In the genomic region with DNA sequence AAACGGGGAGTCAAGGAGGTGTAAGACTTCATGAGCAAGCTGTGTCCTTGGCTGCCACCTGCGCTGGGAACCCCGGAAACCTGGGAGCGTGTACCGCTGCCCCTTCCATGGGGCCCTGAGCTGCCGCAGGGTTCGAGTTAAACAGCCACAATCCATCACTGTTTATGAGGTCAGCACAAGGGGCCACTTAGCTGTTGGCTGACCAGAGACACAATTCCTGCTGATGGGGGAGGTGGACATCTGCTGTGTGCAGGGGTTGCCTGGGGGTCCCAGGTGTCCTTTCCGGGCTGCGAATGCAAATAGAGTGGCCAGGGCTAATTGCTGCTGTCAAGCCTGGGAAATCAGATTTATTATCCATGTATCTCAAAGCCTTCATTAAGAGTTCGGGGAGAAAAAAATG, we compare ENCODE assay signal across 18 cellular contexts.
DNase-seq lines count a peak whose midpoint lies in the region; ATAC-seq, FAIRE-seq and TF ChIP-seq lines count a peak whose summit lies in the region.
"Had no signal": no experiment of that assay in that cellular context is flagged by ENCODE, and none has a peak within 500 bp of the region (broad histone marks: within the 10 kb centered on the region; RNA-seq: fewer than 3 reads in every experiment).

No MANE protein-coding gene starts in this region.

- TF ChIP-seq CTCF in CD14-positive monocyte (IDR thresholded peaks at IDR 0.05): no peak
- no peak for TF ChIP-seq CTCF in chondrocyte (IDR thresholded peaks at IDR 0.05)
- TF ChIP-seq CTCF in breast epithelium (IDR thresholded peaks at IDR 0.05): no peak
- no peak for TF ChIP-seq CTCF in body of pancreas (IDR thresholded peaks at IDR 0.05)

- H3K9me3 Mint-ChIP-seq in CD14-positive monocyte (peaks cover 0 to 12% (median 8%) of the 10 kb centered on the region in 7 donors), chondrocyte (ENCODE audit: low read depth) (peaks cover 13% of the 10 kb centered on the region)

- no peaks in the 10 kb centered on the region for H3K36me3 ChIP-seq in breast epithelium
- H3K36me3 ChIP-seq in body of pancreas (replicated peaks in 1 of 2; ENCODE audit: insufficient read depth in 1 of 2, low read depth in 2 of 2): no peaks in the 10 kb centered on the region
- H3K36me3 ChIP-seq: HAP-1 had no signal

- intact Hi-C loops in CD14-positive monocyte (cut with micrococcal nuclease) (no loop called here), breast epithelium (cut with DNase I; ENCODE audit: low total_unique reads) (no loop called here), body of pancreas (cut with DNase I) (no loop called here)

- H3K4me1 ChIP-seq in breast epithelium (no peaks in the 10 kb centered on the region), body of pancreas (no peaks in the 10 kb centered on the region)
- H3K4me1 ChIP-seq: Caco-2, HAP-1 had no signal

- H3K27ac ChIP-seq in breast epithelium (no peak overlapping the region), body of pancreas (no peak overlapping the region)

- H3K9me3 ChIP-seq in breast epithelium (peaks cover 0 to 16% of the 10 kb centered on the region in 2 donors), body of pancreas (no peaks in the 10 kb centered on the region)
- H3K9me3 ChIP-seq: HAP-1 had no signal

- DNase-seq in CD14-positive monocyte (ENCODE audit: low spot score): peak; percentile 5
- peak; percentile 57 for DNase-seq in NCI-H146 (lab: John Stamatoyannopoulos, UW)
- peak; percentile 32 for DNase-seq in chondrocyte (ENCODE audit: low spot score)
- DNase-seq in frontal cortex (ENCODE audit: low spot score in 2 of 2): no peak
- no peak for DNase-seq in breast epithelium (ENCODE audit: low spot score in 2 of 2)
- no peak for DNase-seq in body of pancreas
- DNase-seq: C1 segment of cervical spinal cord; Caco-2; CD4-positive, CD25-positive, alpha-beta regulatory T cell; CD8-positive, alpha-beta T cell; DMS153; DND-41; GOT3; HFFc6 had no signal

- H3K27me3 Mint-ChIP-seq in CD14-positive monocyte (ENCODE audit: low read depth in 3 of 3): peaks cover 3 to 12% (median 7%) of the 10 kb centered on the region in 3 donors
- H3K27me3 Mint-ChIP-seq in chondrocyte (ENCODE audit: low read depth): peaks cover 8% of the 10 kb centered on the region
- H3K27me3 Mint-ChIP-seq: CD4-positive, CD25-positive, alpha-beta regulatory T cell had no signal

- H3K27me3 ChIP-seq in breast epithelium (peaks cover 0 to 53% of the 10 kb centered on the region in 2 donors), body of pancreas (no peaks in the 10 kb centered on the region)

- ATAC-seq in body of pancreas: no peak
- ATAC-seq: CD8-positive, alpha-beta T cell had no signal

- whole genome bisulfite sequencing in body of pancreas, 2 donors: 30 to 35% methylated on average over 8 to 10 of the region's 10 CpGs

- H3K4me3 Mint-ChIP-seq in CD14-positive monocyte: no peak overlapping the region
- no peak overlapping the region for H3K4me3 Mint-ChIP-seq in chondrocyte (ENCODE audit: unreplicated experiment)
- H3K4me3 Mint-ChIP-seq: CD4-positive, CD25-positive, alpha-beta regulatory T cell; CD8-positive, alpha-beta T cell; HFFc6 had no signal

- no peak overlapping the region for H3K27ac Mint-ChIP-seq in CD14-positive monocyte
- H3K27ac Mint-ChIP-seq in chondrocyte (ENCODE audit: unreplicated experiment): no peak overlapping the region
- H3K27ac Mint-ChIP-seq: CD4-positive, CD25-positive, alpha-beta regulatory T cell; CD8-positive, alpha-beta T cell; HFFc6 had no signal

- FAIRE-seq in frontal cortex (lab: Jason Lieb, UNC): no peak
- FAIRE-seq: G401.6, GM12892, H54 had no signal

- TF ChIP-seq POLR2A in breast epithelium (IDR thresholded peaks at IDR 0.05) (no peak), body of pancreas (IDR thresholded peaks at IDR 0.05) (no peak)

- H3K36me3 Mint-ChIP-seq in CD14-positive monocyte (no peaks in the 10 kb centered on the region), chondrocyte (ENCODE audit: low read depth) (no peaks in the 10 kb centered on the region)
- H3K36me3 Mint-ChIP-seq: CD4-positive, CD25-positive, alpha-beta regulatory T cell; CD8-positive, alpha-beta T cell had no signal

- H3K4me1 Mint-ChIP-seq in CD14-positive monocyte (no peaks in the 10 kb centered on the region), chondrocyte (ENCODE audit: low read depth) (no peaks in the 10 kb centered on the region)
- H3K4me1 Mint-ChIP-seq: CD4-positive, CD25-positive, alpha-beta regulatory T cell had no signal

- H3K4me3 ChIP-seq in breast epithelium (no peak overlapping the region), body of pancreas (no peak overlapping the region)
- H3K4me3 ChIP-seq: HAP-1 had no signal

Comparison
In these comparisons a context has a peak if more than half of its experiments do, and no peak if none do; other contexts are left out.
1. DNase-seq: peak in CD14-positive monocyte (single experiment), NCI-H146 (single experiment) and chondrocyte (single experiment); none in frontal cortex (0 of 2), breast epithelium (0 of 2) and body of pancreas (0 of 4).